ENCODE assay signal across 15 cellular contexts in the genomic region with DNA sequence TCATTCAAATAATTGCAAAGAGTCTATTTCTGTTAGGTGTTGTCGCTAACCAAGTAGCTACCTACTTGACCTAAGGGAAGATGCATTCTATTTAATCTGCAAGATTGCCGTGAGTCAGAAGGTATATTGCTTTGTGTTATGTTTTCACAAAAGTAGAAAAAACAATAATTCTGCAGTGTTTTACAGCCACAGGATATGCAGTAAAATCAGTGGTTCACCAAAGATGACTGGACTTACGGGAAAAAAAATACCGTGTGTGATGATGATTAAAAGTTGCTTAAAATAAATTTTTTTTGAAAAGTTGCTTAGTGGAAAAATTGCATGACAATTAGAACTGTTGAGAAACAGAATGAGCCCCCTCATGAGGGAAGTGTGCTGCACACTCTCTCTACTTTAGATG.
DNase-seq lines count a peak whose midpoint lies in the region; ATAC-seq, FAIRE-seq and TF ChIP-seq lines count a peak whose summit lies in the region.
"Had no signal": no experiment of that assay in that cellular context is flagged by ENCODE, and none has a peak within 500 bp of the region (broad histone marks: within the 10 kb centered on the region; RNA-seq: fewer than 3 reads in every experiment).

No MANE protein-coding gene starts in this region.

- intact Hi-C loops in PC-3 (cut with micrococcal nuclease) = loop anchor here (1.0 to 10.0 kb wide), 6 partner anchors 21 to 1061 kb away; no protein-coding TSS in a partner anchor

- H3K9me2 ChIP-seq in PC-3 (replicated peaks; ENCODE audit: low read length) = no peaks in the 10 kb centered on the region

- H3K27me3 ChIP-seq in PC-3 (ENCODE audit: low read length) (no peaks in the 10 kb centered on the region), smooth muscle cell (ENCODE audit: low read depth) (no peaks in the 10 kb centered on the region)

- peak overlapping the region; percentile 79 for H3K27ac ChIP-seq in PC-3 (ENCODE audit: low read length)
- peak overlapping the region; percentile 53 for H3K27ac ChIP-seq in smooth muscle cell (ENCODE audit: low read depth)
- H3K27ac ChIP-seq: HL-60, SK-N-MC had no signal

- H3K4me1 ChIP-seq in PC-3 (ENCODE audit: insufficient read depth, low read length) = peaks cover 40% of the 10 kb centered on the region
- H3K4me1 ChIP-seq in smooth muscle cell (ENCODE audit: low read depth) = peaks cover 11% of the 10 kb centered on the region

- H3K4me2 ChIP-seq in PC-3 (ENCODE audit: low read length) = peak overlapping the region; percentile 52
- H3K4me2 ChIP-seq in smooth muscle cell = peak overlapping the region; percentile 20

- peak; percentile 38 for FAIRE-seq in GM12891 (lab: Jason Lieb, UNC)

- H4K20me1 ChIP-seq in PC-3 (ENCODE audit: low read length) (no peaks in the 10 kb centered on the region), smooth muscle cell (ENCODE audit: low read depth) (no peaks in the 10 kb centered on the region)

- H2AFZ ChIP-seq in PC-3 (ENCODE audit: low read length) (no peak overlapping the region), smooth muscle cell (ENCODE audit: low read depth) (no peak overlapping the region)

- H3F3A ChIP-seq in PC-3 (ENCODE audit: low read length, unreplicated experiment) = peaks cover 4% of the 10 kb centered on the region
- H3F3A ChIP-seq in smooth muscle cell (ENCODE audit: low read depth) = peaks cover 6% of the 10 kb centered on the region

- no peak for DNase-seq in GM12891 (ENCODE audit: insufficient read length, low spot score)
- peak; percentile 27 for DNase-seq in PC-3
- DNase-seq in dermis blood vessel endothelial cell = peak; percentile 37
- DNase-seq in smooth muscle cell (lab: John Stamatoyannopoulos, UW; ENCODE audit: unreplicated experiment) = no peak
- DNase-seq in anterior cingulate cortex (lab: John Stamatoyannopoulos, UW) = no peak
- DNase-seq in stimulated activated CD8-positive, alpha-beta memory T cell treated with anti-CD3 and anti-CD28 coated beads, Interleukin-4, amount 100 ng/mL, for 48 hours = no peak
- DNase-seq in activated CD8-positive, alpha-beta memory T cell treated with anti-CD3 and anti-CD28 coated beads, Interleukin-2, amount 50 U/mL, for 48 hours = no peak
- DNase-seq: C1 segment of cervical spinal cord, DMS 273 treated with DMSO at 0.1 percent for 48 hours, NCI-H1092, NCI-H1694, NCI-H345, NCI-H526 treated with DMSO at 0.1 percent for 48 hours had no signal

- ATAC-seq in PC-3 = no peak

- POLR2A ChIA-PET in PC-3 (lab: Charles Lee; ENCODE audit: unreplicated experiment) = no interaction called here

- CTCF ChIA-PET in PC-3 (lab: Charles Lee) = no interaction called here

- peak overlapping the region; percentile 59 for H3K9ac ChIP-seq in PC-3 (ENCODE audit: low read length)
- no peak overlapping the region for H3K9ac ChIP-seq in smooth muscle cell (ENCODE audit: low read depth)

- no TSS peak for BruUV-seq in PC-3 (replicated peaks; lab: Mats Ljungman, UMichigan)

- TF ChIP-seq CTCF in PC-3 (conservative IDR thresholded peaks at IDR 0.05; ENCODE audit: low read depth, low read length) (no peak), smooth muscle cell (IDR thresholded peaks at IDR 0.05; ENCODE audit: borderline replicate concordance, insufficient read depth, poor library complexity, severe bottlenecking) (no peak)

- no peaks in the 10 kb centered on the region for H3K9me3 ChIP-seq in PC-3 (ENCODE audit: low read length)
- H3K9me3 ChIP-seq in smooth muscle cell (replicated peaks; ENCODE audit: low read depth) = no peaks in the 10 kb centered on the region

- H3K4me3 ChIP-seq in PC-3 (ENCODE audit: low read length) (no peak overlapping the region), smooth muscle cell (no peak overlapping the region)
- H3K4me3 ChIP-seq: SK-N-MC had no signal

- no peaks in the 10 kb centered on the region for H3K36me3 ChIP-seq in PC-3 (ENCODE audit: low read depth, low read length)
- H3K36me3 ChIP-seq in smooth muscle cell (ENCODE audit: low read depth) = no peaks in the 10 kb centered on the region

- WGBS in smooth muscle cell (ENCODE audit: low lambda C conversion rate) = 67% methylated on average over 4 of the region's 4 CpGs

- H3K79me2 ChIP-seq in PC-3 (ENCODE audit: low read length) (no peaks in the 10 kb centered on the region), smooth muscle cell (ENCODE audit: low read depth) (no peaks in the 10 kb centered on the region)

- no peak for TF ChIP-seq POLR2A in GM12891 (IDR thresholded peaks at IDR 0.05; ENCODE audit: low read depth, low read length)

TF ChIP-seq in GM12891, 5 proteins besides CTCF, POLR2A, EP300 and RAD21:
- TF ChIP-seq PAX5 (IDR thresholded peaks at IDR 0.05; ENCODE audit: insufficient read depth, low read length, severe bottlenecking) = no peak
- TF ChIP-seq SPI1 (IDR thresholded peaks at IDR 0.05; ENCODE audit: low read depth, low read length) = no peak
- no peak for TF ChIP-seq POU2F2 (IDR thresholded peaks at IDR 0.05; ENCODE audit: low read depth, low read length)
- TF ChIP-seq TAF1 (IDR thresholded peaks at IDR 0.05; ENCODE audit: low read depth, low read length) = no peak
- no peak for TF ChIP-seq POLR2AphosphoS5 (IDR thresholded peaks at IDR 0.05; ENCODE audit: low read depth, low read length)

Comparison
In these comparisons a context has a peak if more than half of its experiments do, and no peak if none do; other contexts are left out.
1. DNase-seq: peak in PC-3 (single experiment) and dermis blood vessel endothelial cell (single experiment); none in GM12891 (single experiment), smooth muscle cell (single experiment), anterior cingulate cortex (0 of 58), stimulated activated CD8-positive, alpha-beta memory T cell treated with anti-CD3 and anti-CD28 coated beads, Interleukin-4, amount 100 ng/mL, for 48 hours (single experiment) and activated CD8-positive, alpha-beta memory T cell treated with anti-CD3 and anti-CD28 coated beads, Interleukin-2, amount 50 U/mL, for 48 hours (single experiment).